ENCODE assay signal across 29 cellular contexts in the genomic region with DNA sequence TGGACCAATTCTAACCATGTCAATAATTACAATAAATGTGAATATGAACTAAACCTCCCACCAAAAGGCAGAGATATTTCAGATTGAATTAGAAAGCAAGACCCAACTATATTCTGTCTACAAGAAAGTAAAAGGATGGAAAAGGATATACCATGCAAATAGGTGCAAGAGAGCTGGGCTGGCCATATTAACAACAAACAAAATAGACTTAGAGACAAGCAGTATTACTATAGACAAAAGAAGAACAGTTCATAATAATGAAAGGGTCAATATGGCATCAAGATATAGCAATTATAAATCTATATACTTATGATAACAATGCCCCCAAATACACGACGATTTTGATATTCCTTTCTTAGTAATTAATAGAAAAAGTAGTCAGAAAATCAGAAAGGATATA.
"Had no signal": no experiment of that assay in that cellular context is flagged by ENCODE, and none has a peak within 500 bp of the region (broad histone marks: within the 10 kb centered on the region; RNA-seq: fewer than 3 reads in every experiment).

No MANE protein-coding gene starts in this region.

- H2AFZ ChIP-seq: hepatocyte had no signal

- ATAC-seq: effector memory CD8-positive, alpha-beta T cell; esophagus mucosa; foreskin keratinocyte; gastrocnemius medialis; gastroesophageal sphincter; heart left ventricle; heart right ventricle had no signal

- FAIRE-seq: endometrium, endothelial cell of umbilical vein, frontal cortex had no signal

- H3K27ac Mint-ChIP-seq: dendritic cell treated with granulocyte-macrophage colony-stimulating factor and Interleukin-4, amounts not matched to agents 40 ng/mL and 50 ng/mL, for 4 days; effector memory CD8-positive, alpha-beta T cell; endodermal cell had no signal

- H3K4me1 Mint-ChIP-seq: endodermal cell had no signal

- H3K4me1 ChIP-seq: colonic mucosa, esophagus muscularis mucosa, gastrocnemius medialis, gastroesophageal sphincter, heart right ventricle had no signal

- H3K4me3 Mint-ChIP-seq: dendritic cell treated with granulocyte-macrophage colony-stimulating factor and Interleukin-4, amounts not matched to agents 40 ng/mL and 50 ng/mL, for 4 days; effector memory CD8-positive, alpha-beta T cell; endodermal cell had no signal

- DNase-seq: colonic mucosa; cortex of kidney; dermis blood vessel endothelial cell; dorsolateral prefrontal cortex; effector CD4-positive, alpha-beta T cell; effector CD8-positive, alpha-beta T cell; effector memory CD4-positive, alpha-beta T cell; effector memory CD8-positive, alpha-beta T cell; endodermal cell; erythroblast; esophagus squamous epithelium; foreskin fibroblast; foreskin keratinocyte; foreskin melanocyte; gastrocnemius medialis; glutamatergic neuron; head of caudate nucleus; heart left ventricle; heart right ventricle had no signal

- H3K9me3 Mint-ChIP-seq: dendritic cell treated with granulocyte-macrophage colony-stimulating factor and Interleukin-4, amounts not matched to agents 40 ng/mL and 50 ng/mL, for 4 days; effector memory CD8-positive, alpha-beta T cell had no signal

- H3K4me3 ChIP-seq: colonic mucosa, coronary artery, dorsolateral prefrontal cortex, esophagus muscularis mucosa, esophagus squamous epithelium, gastrocnemius medialis, gastroesophageal sphincter, heart left ventricle, heart right ventricle, hepatocyte had no signal

- H3K27ac ChIP-seq: colonic mucosa, coronary artery, dorsolateral prefrontal cortex, epithelial cell of prostate, esophagus muscularis mucosa, esophagus squamous epithelium, foreskin keratinocyte, gastrocnemius medialis, gastroesophageal sphincter, heart left ventricle, heart right ventricle, hepatocyte had no signal

- H3K79me2 ChIP-seq: hepatocyte had no signal

- H3K9me3 ChIP-seq: colonic mucosa, esophagus squamous epithelium, gastrocnemius medialis had no signal

- H3K27me3 ChIP-seq: colonic mucosa, foreskin keratinocyte, hepatocyte had no signal

- H3K36me3 ChIP-seq: colonic mucosa, esophagus muscularis mucosa, esophagus squamous epithelium, gastrocnemius medialis, gastroesophageal sphincter, heart left ventricle, heart right ventricle had no signal

- H3K4me2 ChIP-seq: hepatocyte had no signal
